8 cellular contexts compared by ENCODE assay signal in the genomic region with DNA sequence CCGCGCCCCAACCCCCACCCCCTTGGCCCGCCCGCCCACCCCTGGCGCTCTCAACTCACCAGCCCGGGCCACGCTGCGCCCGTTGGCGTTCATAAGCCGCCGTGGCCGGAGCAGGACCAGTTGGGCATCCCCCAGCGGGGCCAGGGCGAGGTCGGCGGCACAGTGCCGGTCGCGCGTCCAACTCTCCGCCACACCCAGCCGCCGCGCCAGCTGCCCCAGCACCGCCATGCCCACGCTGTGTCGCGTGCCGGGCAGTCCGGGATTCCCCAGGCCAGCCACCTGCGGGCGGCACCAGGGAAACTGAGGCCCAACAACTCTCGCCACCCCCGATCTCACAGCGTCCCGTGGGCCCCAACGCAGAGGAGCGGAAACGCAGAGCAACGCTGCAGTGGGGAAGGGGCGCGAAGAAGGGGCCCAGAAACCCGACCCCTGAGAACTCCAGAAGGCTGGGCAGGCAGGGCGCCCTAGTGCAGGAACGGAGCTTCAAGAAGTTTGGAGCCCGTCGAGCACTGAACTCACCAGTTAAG. TPM values are rescaled to one million over a fixed set of nuclear protein-coding genes. Genes with fewer than 3 reads are reported as not detected.
DNase-seq lines count a peak whose midpoint lies in the region; ATAC-seq and TF ChIP-seq lines count a peak whose summit lies in the region.

No MANE protein-coding gene starts in this region.

- H3K4me3 Mint-ChIP-seq in CD4-positive, CD25-positive, alpha-beta regulatory T cell: peak overlapping the region; percentile 86 to 99 (median 98)
- peak overlapping the region; percentile 90 for H3K4me3 Mint-ChIP-seq in activated CD4-positive, alpha-beta memory T cell treated with anti-CD3 and anti-CD28 coated beads for 36 hours

- peak overlapping the region; percentile 40 to 99 (median 96) for H3K27ac Mint-ChIP-seq in CD4-positive, CD25-positive, alpha-beta regulatory T cell
- peak overlapping the region; percentile 74 for H3K27ac Mint-ChIP-seq in activated CD4-positive, alpha-beta memory T cell treated with anti-CD3 and anti-CD28 coated beads for 36 hours

- no peaks in the 10 kb centered on the region for H3K9me3 ChIP-seq in CD4-positive, CD25-positive, alpha-beta regulatory T cell (ENCODE audit: control insufficient read depth in 2 of 2, low read length in 2 of 2)
- H3K9me3 ChIP-seq in HAP-1: no peaks in the 10 kb centered on the region
- H3K9me3 ChIP-seq in heart right ventricle: no peaks in the 10 kb centered on the region
- H3K9me3 ChIP-seq in gastrocnemius medialis: no peaks in the 10 kb centered on the region

- H3K4me1 Mint-ChIP-seq in CD4-positive, CD25-positive, alpha-beta regulatory T cell: peaks cover 0 to 49% (median 18%) of the 10 kb centered on the region in 4 donors
- peaks cover 28% of the 10 kb centered on the region for H3K4me1 Mint-ChIP-seq in activated CD4-positive, alpha-beta memory T cell treated with anti-CD3 and anti-CD28 coated beads for 36 hours (ENCODE audit: low read depth)

- no peak for DNase-seq in CD4-positive, CD25-positive, alpha-beta regulatory T cell
- DNase-seq in HAP-1 (ENCODE audit: low spot score in 2 of 2): peak in 1 of 2 experiments; percentile 37
- peak; percentile 32 for DNase-seq in activated CD4-positive, alpha-beta memory T cell treated with anti-CD3 and anti-CD28 coated beads for 36 hours
- peak in 1 of 2 donors; percentile 40 for DNase-seq in heart right ventricle
- DNase-seq in gastrocnemius medialis: peak in 1 of 2 donors; percentile 33
- DNase-seq in iPS-NIHi7 (ENCODE audit: extremely low spot score): no peak

- TF ChIP-seq POLR2A in gastrocnemius medialis (IDR thresholded peaks at IDR 0.05): no peak

- no peaks in the 10 kb centered on the region for H3K36me3 Mint-ChIP-seq in CD4-positive, CD25-positive, alpha-beta regulatory T cell
- H3K36me3 Mint-ChIP-seq in activated CD4-positive, alpha-beta memory T cell treated with anti-CD3 and anti-CD28 coated beads for 36 hours: no peaks in the 10 kb centered on the region

- WGBS in heart right ventricle, 2 donors: 0 to 1% methylated on average over 46 to 48 of the region's 48 CpGs

- TF ChIP-seq CTCF in heart right ventricle (IDR thresholded peaks at IDR 0.05) (no peak), gastrocnemius medialis (IDR thresholded peaks at IDR 0.05 in 4 of 5, conservative IDR thresholded peaks at IDR 0.05 in 1 of 5) (no peak)

- H3K36me3 ChIP-seq in CD4-positive, CD25-positive, alpha-beta regulatory T cell (ENCODE audit: control insufficient read depth, insufficient read depth, low read length): no peaks in the 10 kb centered on the region
- H3K36me3 ChIP-seq in HAP-1 (replicated peaks) (no peaks in the 10 kb centered on the region), heart right ventricle (no peaks in the 10 kb centered on the region), gastrocnemius medialis (no peaks in the 10 kb centered on the region)

- peak overlapping the region; percentile 81 for H3K27ac ChIP-seq in CD4-positive, CD25-positive, alpha-beta regulatory T cell (ENCODE audit: insufficient read depth, low read length, poor library complexity, severe bottlenecking)
- peak overlapping the region in 9 of 10 donors; percentile 37 to 91 (median 87) for H3K27ac ChIP-seq in heart right ventricle
- peak overlapping the region; percentile 84 to 86 (median 84) for H3K27ac ChIP-seq in gastrocnemius medialis

- intact Hi-C loops in activated CD4-positive, alpha-beta memory T cell treated with anti-CD3 and anti-CD28 coated beads for 36 hours (cut with micrococcal nuclease): loop anchor here (1.0 to 5.0 kb wide), 4 partner anchors 16 to 202 kb away; a partner anchor contains a TSS
- intact Hi-C loops in heart right ventricle (cut with DNase I) (loop anchor here in 3 of 10 donors (5.0 kb wide), 1 partner anchor 103 kb away; a partner anchor contains a TSS), gastrocnemius medialis (cut with DNase I; ENCODE audit: low total_unique reads) (loop anchor here (1.0 to 5.0 kb wide), 3 partner anchors 15 to 103 kb away; a partner anchor contains a TSS)

- ATAC-seq in CD4-positive, CD25-positive, alpha-beta regulatory T cell (ENCODE audit: low read depth in 2 of 2): peak in 1 of 2 donors; percentile 2
- peak in 7 of 8 donors; percentile 5 to 40 (median 14) for ATAC-seq in heart right ventricle
- ATAC-seq in gastrocnemius medialis: peak; percentile 21 to 26
- ATAC-seq in GM21423 (IDR thresholded peaks at IDR 0.05; ENCODE audit: unreplicated experiment): no peak
- ATAC-seq in HG03378 (IDR thresholded peaks at IDR 0.05; ENCODE audit: unreplicated experiment): no peak

- peak overlapping the region; percentile 37 for H3K4me3 ChIP-seq in CD4-positive, CD25-positive, alpha-beta regulatory T cell (ENCODE audit: low read depth, low read length)
- H3K4me3 ChIP-seq in HAP-1 (peak overlapping the region; percentile 51), heart right ventricle (peak overlapping the region; percentile 52 to 95 (median 82)), gastrocnemius medialis (peak overlapping the region; percentile 74 to 85 (median 78))

- H3K27me3 ChIP-seq in CD4-positive, CD25-positive, alpha-beta regulatory T cell (ENCODE audit: control insufficient read depth, insufficient read depth, low read length): no peaks in the 10 kb centered on the region
- H3K27me3 ChIP-seq in HAP-1 (ENCODE audit: low read depth): no peaks in the 10 kb centered on the region
- no peaks in the 10 kb centered on the region for H3K27me3 ChIP-seq in heart right ventricle
- no peaks in the 10 kb centered on the region for H3K27me3 ChIP-seq in gastrocnemius medialis

- peaks cover 7% of the 10 kb centered on the region for H3K27me3 Mint-ChIP-seq in CD4-positive, CD25-positive, alpha-beta regulatory T cell
- no peaks in the 10 kb centered on the region for H3K27me3 Mint-ChIP-seq in activated CD4-positive, alpha-beta memory T cell treated with anti-CD3 and anti-CD28 coated beads for 36 hours

- in situ Hi-C loops in HAP-1 (cut with MboI; ENCODE audit: low sequenced_read_pairs): no loop called here
- in situ Hi-C loops in gastrocnemius medialis (cut with MboI; ENCODE audit: low sequenced_read_pairs in 4 of 4): no loop called here

- CTCF ChIA-PET in activated CD4-positive, alpha-beta memory T cell treated with anti-CD3 and anti-CD28 coated beads for 36 hours (lab: Charles Lee): interaction anchor here (0.6 to 3.7 kb wide), 6 partner anchors 10 to 413 kb away, joined by 3 to 41 read pairs (median 3); a partner anchor contains a TSS

- H3K4me1 ChIP-seq in CD4-positive, CD25-positive, alpha-beta regulatory T cell (ENCODE audit: control insufficient read depth, insufficient read depth, low read length, poor library complexity, severe bottlenecking): peaks cover 21% of the 10 kb centered on the region
- peaks cover 4% of the 10 kb centered on the region for H3K4me1 ChIP-seq in HAP-1
- peaks cover 5 to 23% (median 18%) of the 10 kb centered on the region in 9 donors for H3K4me1 ChIP-seq in heart right ventricle
- peaks cover 12 to 14% of the 10 kb centered on the region in 2 donors for H3K4me1 ChIP-seq in gastrocnemius medialis

- peaks cover 0 to 1% (median 0%) of the 10 kb centered on the region in 7 donors for H3K9me3 Mint-ChIP-seq in CD4-positive, CD25-positive, alpha-beta regulatory T cell
- H3K9me3 Mint-ChIP-seq in activated CD4-positive, alpha-beta memory T cell treated with anti-CD3 and anti-CD28 coated beads for 36 hours: no peaks in the 10 kb centered on the region

- POLR2A ChIA-PET in activated CD4-positive, alpha-beta memory T cell treated with anti-CD3 and anti-CD28 coated beads for 36 hours (lab: Charles Lee): interaction anchor here (0.7 to 1.6 kb wide), 5 partner anchors 9 to 263 kb away, joined by 3 to 6 read pairs (median 4); a partner anchor contains a TSS

RNA-seq across cellular contexts. Expression of a gene that starts 0.5 kb away (rescaled TPM):
- total RNA-seq in CD4-positive, CD25-positive, alpha-beta regulatory T cell: 9.3 TPM
- 10 to 100 TPM; 25.8 to 36.5 (median 28.1) TPM for polyA plus RNA-seq in CD4-positive, CD25-positive, alpha-beta regulatory T cell
- total RNA-seq in activated CD4-positive, alpha-beta memory T cell treated with anti-CD3 and anti-CD28 coated beads for 36 hours: 10 to 100 TPM; 20.9 to 22.7 TPM
- total RNA-seq in heart right ventricle (10 to 100 TPM in 8 of 10 donors, 1 to 10 TPM in 2; 8.1 to 14.1 (median 11.5) TPM), gastrocnemius medialis (10 to 100 TPM; 16.9 to 38.6 (median 26.3) TPM)
- polyA plus RNA-seq in heart right ventricle: 10 to 100 TPM; 10.8 to 47.0 TPM

RNA-seq across cellular contexts. Expression of a gene that starts 0.9 kb away (rescaled TPM):
- 1.7 TPM for total RNA-seq in CD4-positive, CD25-positive, alpha-beta regulatory T cell
- under 1 TPM in 2 of 4 donors, not detected in 2; 0.28 to 0.38 TPM for polyA plus RNA-seq in CD4-positive, CD25-positive, alpha-beta regulatory T cell
- under 1 TPM; 0.61 to 0.69 TPM for total RNA-seq in activated CD4-positive, alpha-beta memory T cell treated with anti-CD3 and anti-CD28 coated beads for 36 hours
- total RNA-seq in heart right ventricle: under 1 TPM in 9 of 10 donors, not detected in 1; 0.04 to 0.61 (median 0.32) TPM
- polyA plus RNA-seq in heart right ventricle: 1 to 10 TPM in 1 of 2 donors, under 1 TPM in 1; 0.04 to 1.4 TPM
- total RNA-seq in gastrocnemius medialis: not detected

RNA-seq across cellular contexts. Expression of a gene that starts 8.2 kb away (rescaled TPM):
- not detected for total RNA-seq in CD4-positive, CD25-positive, alpha-beta regulatory T cell
- polyA plus RNA-seq in CD4-positive, CD25-positive, alpha-beta regulatory T cell: under 1 TPM; 0.20 to 0.57 (median 0.26) TPM
- under 1 TPM in 1 of 2 experiments, not detected in 1; 0.10 TPM for total RNA-seq in activated CD4-positive, alpha-beta memory T cell treated with anti-CD3 and anti-CD28 coated beads for 36 hours
- total RNA-seq in heart right ventricle (under 1 TPM in 2 of 10 donors, not detected in 8; 0.10 to 0.13 TPM), gastrocnemius medialis (not detected)
- polyA plus RNA-seq in heart right ventricle: under 1 TPM; 0.15 to 0.19 TPM

RNA-seq across cellular contexts. Expression of a gene that starts 20.1 kb away (rescaled TPM):
- 11.9 TPM for total RNA-seq in CD4-positive, CD25-positive, alpha-beta regulatory T cell
- polyA plus RNA-seq in CD4-positive, CD25-positive, alpha-beta regulatory T cell: 10 to 100 TPM; 20.1 to 30.2 (median 24.8) TPM
- 10 to 100 TPM; 12.7 to 16.2 TPM for total RNA-seq in activated CD4-positive, alpha-beta memory T cell treated with anti-CD3 and anti-CD28 coated beads for 36 hours
- total RNA-seq in heart right ventricle (1 to 10 TPM; 1.5 to 6.3 (median 2.2) TPM), gastrocnemius medialis (10 to 100 TPM in 2 of 4 donors, 1 to 10 TPM in 2; 3.2 to 10.6 (median 9.6) TPM)
- polyA plus RNA-seq in heart right ventricle: 1 to 10 TPM; 6.9 to 7.6 TPM

Comparison
In these comparisons a context has a peak if more than half of its experiments do, and no peak if none do; other contexts are left out.
1. ATAC-seq: peak in heart right ventricle (7 of 8) and gastrocnemius medialis (2 of 2); none in GM21423 (single experiment) and HG03378 (single experiment).
2. Peak in every context shown above with its lines, with median percentiles within 50 percentile points of each other: H3K27ac ChIP-seq and H3K4me3 ChIP-seq.